ENCODE assay signal across 22 cellular contexts in the genomic region with DNA sequence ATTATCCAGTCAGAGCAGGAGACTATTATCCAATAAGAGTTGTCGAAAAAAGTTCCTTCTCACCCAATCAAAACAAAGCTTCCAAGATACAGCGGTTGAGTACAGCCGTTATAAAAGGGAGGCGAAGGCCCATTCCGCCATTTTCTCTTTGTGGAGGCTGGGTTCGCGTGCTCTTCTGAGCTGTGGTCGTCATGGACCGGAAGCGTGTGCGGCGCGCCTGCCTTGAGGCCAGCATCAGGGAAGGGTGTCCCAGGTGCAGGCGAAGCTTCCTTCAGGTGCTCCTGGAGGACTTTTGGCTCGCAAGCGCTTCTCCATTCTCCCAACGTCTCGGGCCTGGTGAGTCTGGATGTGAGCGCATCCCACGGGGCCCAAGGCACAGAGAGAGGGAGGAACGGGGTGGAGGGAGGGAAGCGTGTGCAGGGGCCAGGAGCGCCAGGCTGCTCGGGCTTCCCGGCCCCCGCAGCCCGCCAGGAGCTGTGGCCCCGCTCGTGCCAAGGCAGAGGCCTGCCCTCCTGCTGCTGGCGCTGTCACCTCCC.
A peak's percentile ranks its signal among the peaks of the same experiment; 100 is the strongest.
DNase-seq lines count a peak whose midpoint lies in the region; ATAC-seq and TF ChIP-seq lines count a peak whose summit lies in the region.
"Had no signal": no experiment of that assay in that cellular context is flagged by ENCODE, and none has a peak within 500 bp of the region (broad histone marks: within the 10 kb centered on the region; RNA-seq: fewer than 3 reads in every experiment).

No MANE protein-coding gene starts in this region.

- H3K27ac Mint-ChIP-seq in type B pancreatic cell: no peak overlapping the region
- H3K27ac Mint-ChIP-seq: activated naive CD8-positive, alpha-beta T cell treated with anti-CD3 and anti-CD28 coated beads for 36 hours; CD8-positive, alpha-beta T cell; stimulated activated effector memory CD8-positive, alpha-beta T cell treated with anti-CD3 and anti-CD28 coated beads, Interleukin-12 subunit alpha, Interleukin-12 subunit beta, amount 100 ng/mL, for 72 hours had no signal

- peaks cover 12% of the 10 kb centered on the region for H3K27me3 Mint-ChIP-seq in type B pancreatic cell
- H3K27me3 Mint-ChIP-seq: activated naive CD8-positive, alpha-beta T cell treated with anti-CD3 and anti-CD28 coated beads for 36 hours had no signal

- H3K36me3 Mint-ChIP-seq in type B pancreatic cell: no peaks in the 10 kb centered on the region
- H3K36me3 Mint-ChIP-seq: activated naive CD8-positive, alpha-beta T cell treated with anti-CD3 and anti-CD28 coated beads for 36 hours; CD8-positive, alpha-beta T cell; stimulated activated effector memory CD8-positive, alpha-beta T cell treated with anti-CD3 and anti-CD28 coated beads, Interleukin-12 subunit alpha, Interleukin-12 subunit beta, amount 100 ng/mL, for 72 hours had no signal

- H3K4me3 Mint-ChIP-seq in type B pancreatic cell: no peak overlapping the region
- H3K4me3 Mint-ChIP-seq: activated naive CD8-positive, alpha-beta T cell treated with anti-CD3 and anti-CD28 coated beads for 36 hours; CD8-positive, alpha-beta T cell; stimulated activated effector memory CD8-positive, alpha-beta T cell treated with anti-CD3 and anti-CD28 coated beads, Interleukin-12 subunit alpha, Interleukin-12 subunit beta, amount 100 ng/mL, for 72 hours had no signal

- in situ Hi-C loops in G401 (cut with HindIII; ENCODE audit: low sequenced_read_pairs): no loop called here

- H3K4me1 Mint-ChIP-seq in type B pancreatic cell (ENCODE audit: unreplicated experiment): no peaks in the 10 kb centered on the region
- H3K4me1 Mint-ChIP-seq: activated naive CD8-positive, alpha-beta T cell treated with anti-CD3 and anti-CD28 coated beads for 36 hours; stimulated activated effector memory CD8-positive, alpha-beta T cell treated with anti-CD3 and anti-CD28 coated beads, Interleukin-12 subunit alpha, Interleukin-12 subunit beta, amount 100 ng/mL, for 72 hours had no signal

- TF ChIP-seq CTCF in type B pancreatic cell (conservative IDR thresholded peaks at IDR 0.05): no peak

- DNase-seq in G401 (ENCODE audit: low spot score) (peak; percentile 53), NCI-H2196 (lab: John Stamatoyannopoulos, UW; ENCODE audit: unreplicated experiment) (peak; percentile 80), inferior parietal cortex (ENCODE audit: extremely low spot score) (peak; percentile 10), type B pancreatic cell (ENCODE audit: extremely low spot score, unreplicated experiment) (peak; percentile 32), DMS 273 treated with DMSO at 0.1 percent for 48 hours (lab: John Stamatoyannopoulos, UW) (no peak), NCI-H510A (lab: John Stamatoyannopoulos, UW) (no peak)
- DNase-seq: activated naive CD8-positive, alpha-beta T cell treated with anti-CD3 and anti-CD28 coated beads for 36 hours; CD8-positive, alpha-beta T cell; cerebellar nuclear complex; GDM1; heart right ventricle; left colon; mesendoderm; NCI-H1694 treated with DMSO at 0.1 percent for 48 hours; NCI-H226; NCI-H774; occipital lobe; small intestine; stimulated activated CD4-positive, alpha-beta T cell treated with anti-CD3 and anti-CD28 coated beads, Interleukin-1b, Interleukin-23, amount 100 ng/mL, for 48 hours; substantia nigra had no signal

- ATAC-seq in GM18867 (IDR thresholded peaks at IDR 0.05; ENCODE audit: unreplicated experiment): no peak
- ATAC-seq: CD8-positive, alpha-beta T cell; left colon; stimulated activated effector memory CD8-positive, alpha-beta T cell treated with anti-CD3 and anti-CD28 coated beads, Interleukin-12 subunit alpha, Interleukin-12 subunit beta, amount 100 ng/mL, for 72 hours had no signal

- no peaks in the 10 kb centered on the region for H3K9me3 Mint-ChIP-seq in type B pancreatic cell
- H3K9me3 Mint-ChIP-seq: activated naive CD8-positive, alpha-beta T cell treated with anti-CD3 and anti-CD28 coated beads for 36 hours; CD8-positive, alpha-beta T cell; stimulated activated effector memory CD8-positive, alpha-beta T cell treated with anti-CD3 and anti-CD28 coated beads, Interleukin-12 subunit alpha, Interleukin-12 subunit beta, amount 100 ng/mL, for 72 hours had no signal

Comparison
In these comparisons a context has a peak if more than half of its experiments do, and no peak if none do; other contexts are left out.
1. DNase-seq: peak in G401 (single experiment), NCI-H2196 (single experiment), inferior parietal cortex (single experiment) and type B pancreatic cell (single experiment); none in DMS 273 treated with DMSO at 0.1 percent for 48 hours (single experiment) and NCI-H510A (single experiment).